11 cellular contexts compared by ENCODE assay signal in the genomic region with DNA sequence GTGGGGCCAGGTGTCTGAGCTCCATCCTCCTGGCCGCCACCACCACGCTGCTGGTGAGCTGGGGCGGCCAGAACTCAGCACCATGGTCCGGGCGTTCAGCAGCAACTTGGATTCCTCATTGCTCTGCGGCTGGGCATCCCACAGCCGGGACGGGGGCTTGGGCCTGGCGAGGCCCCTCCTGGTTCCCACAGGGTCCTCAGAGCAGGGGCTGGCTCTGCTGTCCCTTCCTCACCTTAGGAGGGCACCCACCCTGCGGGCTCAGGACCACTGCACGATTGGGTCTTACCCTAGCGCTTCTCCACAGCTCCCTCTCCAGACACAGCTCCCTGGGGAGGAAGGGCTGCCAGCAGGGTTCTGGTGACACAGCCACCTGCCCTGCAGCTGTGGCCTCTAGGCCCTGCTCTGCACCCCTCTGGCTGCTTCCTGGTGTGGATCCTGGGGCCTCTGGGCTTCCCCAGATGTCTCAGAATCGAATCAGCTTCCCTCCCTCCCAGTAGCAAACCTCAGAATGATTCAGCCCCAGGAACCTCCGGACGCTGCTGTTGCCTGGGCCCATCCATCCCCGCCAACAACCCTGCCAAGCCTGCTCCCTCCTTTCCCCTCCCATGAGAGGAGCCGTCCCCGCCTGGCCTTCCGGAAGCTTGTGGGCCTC. TPM values are rescaled to one million over a fixed set of nuclear protein-coding genes. Genes with fewer than 3 reads are reported as not detected.
A peak's percentile ranks its signal among the peaks of the same experiment; 100 is the strongest.
DNase-seq lines count a peak whose midpoint lies in the region; ATAC-seq and FAIRE-seq lines count a peak whose summit lies in the region.
"Had no signal": no experiment of that assay in that cellular context is flagged by ENCODE, and none has a peak within 500 bp of the region (broad histone marks: within the 10 kb centered on the region; RNA-seq: fewer than 3 reads in every experiment).

No MANE protein-coding gene starts in this region.

- peak overlapping the region; percentile 44 for H3K4me2 ChIP-seq in skeletal muscle satellite cell (ENCODE audit: low read length)

- intact Hi-C loops in cardiac septum (cut with DNase I): no loop called here

- ATAC-seq in HG02610 (IDR thresholded peaks at IDR 0.05; ENCODE audit: unreplicated experiment): no peak

- H3K9me3 ChIP-seq in SJCRH30 (replicated peaks) (peaks cover 5% of the 10 kb centered on the region), skeletal muscle satellite cell (replicated peaks; ENCODE audit: low read length) (no peaks in the 10 kb centered on the region), small intestine (ENCODE audit: control insufficient read depth, low read depth) (no peaks in the 10 kb centered on the region)

- no peak overlapping the region for H3K4me3 ChIP-seq in SJCRH30
- H3K4me3 ChIP-seq in skeletal muscle satellite cell (ENCODE audit: low read length): no peak overlapping the region
- no peak overlapping the region for H3K4me3 ChIP-seq in small intestine (ENCODE audit: low read depth in 1 of 2, low read length in 2 of 2)

- 67 to 85% (median 77%) methylated on average over 17 to 19 of the region's 19 CpGs for WGBS in small intestine, 3 donors

- peak; percentile 72 for DNase-seq in HCEC 1CT
- DNase-seq in SJCRH30: peak; percentile 57
- peak; percentile 71 for DNase-seq in cardiac septum (ENCODE audit: low spot score)
- DNase-seq in small intestine: no peak
- no peak for DNase-seq in NCI-H82 treated with DMSO at 0.1 percent for 48 hours (lab: John Stamatoyannopoulos, UW; ENCODE audit: unreplicated experiment)
- DNase-seq in activated gamma-delta T cell (lab: John Stamatoyannopoulos, UW): no peak
- DNase-seq: amygdala, NCI-H2227 treated with DMSO at 0.1 percent for 48 hours, nephron progenitor cell had no signal

- H3K27ac ChIP-seq in SJCRH30 (no peak overlapping the region), small intestine (ENCODE audit: low read depth in 1 of 2, low read length in 1 of 2) (no peak overlapping the region)

- no peak for FAIRE-seq in small intestine (lab: Jason Lieb, UNC)

- H3K4me1 ChIP-seq in SJCRH30 (peaks cover 15% of the 10 kb centered on the region), skeletal muscle satellite cell (ENCODE audit: control insufficient read depth, insufficient read depth, low read length) (peaks cover 40% of the 10 kb centered on the region), small intestine (ENCODE audit: control insufficient read depth in 2 of 2, insufficient read depth in 1 of 2, low read depth in 1 of 2, low read length in 1 of 2) (no peaks in the 10 kb centered on the region)

- peak overlapping the region; percentile 3 for H3K9ac ChIP-seq in skeletal muscle satellite cell (ENCODE audit: low read depth, low read length)

- H3K27me3 ChIP-seq in SJCRH30 (no peaks in the 10 kb centered on the region), skeletal muscle satellite cell (ENCODE audit: control insufficient read depth, insufficient read depth, low read length) (peaks cover 32% of the 10 kb centered on the region), small intestine (ENCODE audit: control insufficient read depth in 2 of 2, insufficient read depth in 2 of 2, low read length in 2 of 2) (no peaks in the 10 kb centered on the region)

- no peaks in the 10 kb centered on the region for H3K36me3 ChIP-seq in SJCRH30
- no peaks in the 10 kb centered on the region for H3K36me3 ChIP-seq in skeletal muscle satellite cell (ENCODE audit: insufficient read depth, low read length)
- no peaks in the 10 kb centered on the region for H3K36me3 ChIP-seq in small intestine (ENCODE audit: control insufficient read depth in 2 of 2, insufficient read depth in 2 of 2, low read length in 2 of 2)

RNA-seq across cellular contexts. Expression of gene CRYAA, which starts 25.0 kb away (rescaled TPM):
- total RNA-seq in SJCRH30 (2014; rRNA removed; shearing (Covaris generic)): not detected in 2 replicates
- total RNA-seq in cardiac septum: not detected
- total RNA-seq in skeletal muscle satellite cell (2012; rRNA removed): not detected in 2 replicates
- polyA plus RNA-seq in small intestine: not detected

Comparison
In these comparisons a context has a peak if more than half of its experiments do, and no peak if none do; other contexts are left out.
1. DNase-seq: peak in HCEC 1CT (single experiment), SJCRH30 (2 of 2) and cardiac septum (single experiment); none in small intestine (single experiment), NCI-H82 treated with DMSO at 0.1 percent for 48 hours (single experiment) and activated gamma-delta T cell (single experiment).